ENCODE assay signal across 8 cellular contexts in genomic region chr12:50400638-50401382, GRCh38. TPM values are rescaled to one million over a fixed set of nuclear protein-coding genes. Genes with fewer than 3 reads are reported as not detected.
DNase-seq lines count a peak whose midpoint lies in the region; ATAC-seq and TF ChIP-seq lines count a peak whose summit lies in the region.

Gene LARP4 (plus strand): TSS chr12:50400885. CDS start chr12:50401011, 126 bp downstream.

- peak within 1 kb of the TSS; percentile 98 for H3K4me3 ChIP-seq in AG09309 (ENCODE audit: control insufficient read depth, low read depth, low read length)

- TF ChIP-seq CTCF in AG09309 (IDR thresholded peaks at IDR 0.05; ENCODE audit: control insufficient read depth, insufficient read depth, low read depth, low read length, missing control alignments): no peak

- ATAC-seq in GM19035 (IDR thresholded peaks at IDR 0.05; ENCODE audit: unreplicated experiment): peak; percentile 90
- peak; percentile 94 for ATAC-seq in HG03354 (IDR thresholded peaks at IDR 0.05; ENCODE audit: poor library complexity, severe bottlenecking, unreplicated experiment)

- DNase-seq in AG09309 (ENCODE audit: low read depth) (peak; percentile 51), NCI-H460 (ENCODE audit: extremely low read depth, low read depth) (peak; percentile 95), cerebellar nuclear complex (lab: John Stamatoyannopoulos, UW) (peak; percentile 64 to 96), islet precursor cell (peak; percentile 100)
- peak; percentile 88 for DNase-seq in activated CD4-positive, CD25-positive, alpha-beta regulatory T cell treated with anti-CD3 and anti-CD28 coated beads, Interleukin-2, amount 50 U/mL, for 72 hours
- peak; percentile 85 to 90 (median 90) for DNase-seq in stimulated activated CD4-positive, alpha-beta T cell treated with anti-CD3 and anti-CD28 coated beads, Interleukin-12 subunit alpha, Interleukin-12 subunit beta, amount 100 ng/mL, for 48 hours (ENCODE audit: low read depth in 2 of 3, low spot score in 1 of 3)

RNA-seq across cellular contexts. Expression of gene LARP4, which starts in this region (rescaled TPM):
- total RNA-seq in NCI-H460 (2014; rRNA removed; shearing (Covaris generic)): 34.9 and 41.8 TPM in 2 replicates
- polyA plus RNA-seq in NCI-H460 (2014; cell fraction: nucleus; rRNA removed): 26.3 and 49.2 TPM in 2 replicates

Comparison
In these comparisons a context has a peak if more than half of its experiments do, and no peak if none do; other contexts are left out.
1. Peak in every context shown above with its lines: DNase-seq, ATAC-seq and H3K4me3 ChIP-seq.